ENCODE assay signal across 1 cellular context in the genomic region with DNA sequence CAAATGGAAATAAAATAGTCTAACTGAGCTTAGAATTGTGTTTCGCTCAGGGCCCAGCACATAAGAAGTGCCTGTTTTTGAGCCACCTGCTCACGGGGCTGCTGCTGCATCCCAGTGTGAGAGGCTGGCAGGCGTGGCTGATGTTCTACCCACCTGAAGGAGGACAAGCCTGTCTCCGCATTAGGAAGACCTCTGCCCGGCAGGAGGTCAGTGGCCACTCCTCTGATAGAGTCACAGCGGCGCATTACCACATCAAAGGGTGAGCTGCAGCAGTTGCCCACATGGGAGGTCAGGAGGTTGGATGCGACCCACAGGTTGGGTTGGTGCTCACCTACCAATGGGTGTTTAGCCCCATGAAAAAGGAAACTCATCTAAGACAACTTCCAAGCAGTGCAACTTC.
TF ChIP-seq lines count a peak whose summit lies in the region.

No MANE protein-coding gene starts in this region.

TF ChIP-seq in WTC11, 78 proteins besides CTCF, POLR2A, EP300 and RAD21 (continued from another document):
- TF ChIP-seq, protein P1, sequence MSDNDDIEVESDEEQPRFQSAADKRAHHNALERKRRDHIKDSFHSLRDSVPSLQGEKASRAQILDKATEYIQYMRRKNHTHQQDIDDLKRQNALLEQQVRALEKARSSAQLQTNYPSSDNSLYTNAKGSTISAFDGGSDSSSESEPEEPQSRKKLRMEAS (CRISPR knock-in tag; IDR thresholded peaks at IDR 0.05), result no peak
- TF ChIP-seq FOXP1 (CRISPR knock-in tag; IDR thresholded peaks at IDR 0.05; ENCODE audit: borderline replicate concordance), result no peak
- TF ChIP-seq, protein P2, sequence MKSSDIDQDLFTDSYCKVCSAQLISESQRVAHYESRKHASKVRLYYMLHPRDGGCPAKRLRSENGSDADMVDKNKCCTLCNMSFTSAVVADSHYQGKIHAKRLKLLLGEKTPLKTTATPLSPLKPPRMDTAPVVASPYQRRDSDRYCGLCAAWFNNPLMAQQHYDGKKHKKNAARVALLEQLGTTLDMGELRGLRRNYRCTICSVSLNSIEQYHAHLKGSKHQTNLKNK (CRISPR knock-in tag; IDR thresholded peaks at IDR 0.05), result no peak
- TF ChIP-seq SMAD4 (CRISPR knock-in tag; IDR thresholded peaks at IDR 0.05), result no peak
TF ChIP-seq in WTC11: peak in this region for 0.
